Comparison of ENCODE assay signal across 2 cellular contexts in genomic region chr12:120981407-120981921, GRCh38.
TF ChIP-seq lines count a peak whose summit lies in the region.

No MANE protein-coding gene starts in this region.

TF ChIP-seq in K562, 482 proteins besides CTCF, POLR2A, EP300 and RAD21:
- TF ChIP-seq BCL6 (CRISPR knock-in tag; IDR thresholded peaks at IDR 0.05) (no peak), BCOR (IDR thresholded peaks at IDR 0.05) (peak; percentile 89), ZNF280A (IDR thresholded peaks at IDR 0.05; ENCODE audit: low read depth, partially characterized antibody) (no peak), SMARCA5 (IDR thresholded peaks at IDR 0.05) (0 out of 2 replicates have a peak, but pooled peaks have one; percentile 41), RBM25 (IDR thresholded peaks at IDR 0.05; ENCODE audit: low read depth, low read length, severe bottlenecking) (peak; percentile 34)

TF ChIP-seq in liver, 16 proteins besides CTCF, POLR2A, EP300 and RAD21:
- TF ChIP-seq HNF4A (conservative IDR thresholded peaks at IDR 0.05) (no peak), RXRA (IDR thresholded peaks at IDR 0.05) (no peak), YY1 (IDR thresholded peaks at IDR 0.05) (no peak), FOXA1 (IDR thresholded peaks at IDR 0.05) (no peak)
